In genomic region chr2:240455719-240456606, GRCh38 we compare ENCODE assay signal across 13 cellular contexts. TPM values are rescaled to one million over a fixed set of nuclear protein-coding genes. Genes with fewer than 3 reads are reported as not detected.
DNase-seq lines count a peak whose midpoint lies in the region; ATAC-seq and TF ChIP-seq lines count a peak whose summit lies in the region.
"Had no signal": no experiment of that assay in that cellular context is flagged by ENCODE, and none has a peak within 500 bp of the region (broad histone marks: within the 10 kb centered on the region; RNA-seq: fewer than 3 reads in every experiment).

No MANE protein-coding gene starts in this region.

- H3K27me3 Mint-ChIP-seq in glutamatergic neuron (ENCODE audit: unreplicated experiment) = peaks cover 27% of the 10 kb centered on the region
- H3K27me3 Mint-ChIP-seq in nephron (ENCODE audit: low read depth) = peaks cover 20% of the 10 kb centered on the region

- peaks cover 13% of the 10 kb centered on the region for H3K9me3 Mint-ChIP-seq in glutamatergic neuron (ENCODE audit: unreplicated experiment)
- no peaks in the 10 kb centered on the region for H3K9me3 Mint-ChIP-seq in nephron
- H3K9me3 Mint-ChIP-seq: activated CD4-positive, alpha-beta memory T cell treated with anti-CD3 and anti-CD28 coated beads for 36 hours; natural killer cell had no signal

- H3K27me3 ChIP-seq in right atrium auricular region = no peaks in the 10 kb centered on the region

- no peaks in the 10 kb centered on the region for H3K9me3 ChIP-seq in right atrium auricular region

- intact Hi-C loops in Right ventricle myocardium inferior (cut with DNase I) = no loop called here

- peaks cover 0 to 52% of the 10 kb centered on the region in 2 donors for H3K4me1 ChIP-seq in right atrium auricular region

- ATAC-seq in Right ventricle myocardium inferior = no peak
- no peak for ATAC-seq in GM21619 (IDR thresholded peaks at IDR 0.05; ENCODE audit: unreplicated experiment)
- ATAC-seq: natural killer cell had no signal

- H3K4me1 Mint-ChIP-seq in glutamatergic neuron (ENCODE audit: low read depth, unreplicated experiment) (peaks cover 8% of the 10 kb centered on the region), nephron (peaks cover 29% of the 10 kb centered on the region)

- peak; percentile 62 for DNase-seq in Right ventricle myocardium inferior (ENCODE audit: missing footprints)
- DNase-seq in right atrium auricular region (ENCODE audit: low spot score) = no peak
- DNase-seq in glutamatergic neuron = peak; percentile 65
- DNase-seq in GM20000 (ENCODE audit: low spot score) = no peak
- DNase-seq in T-helper 2 cell = no peak
- no peak for DNase-seq in occipital lobe (lab: John Stamatoyannopoulos, UW)
- DNase-seq: activated CD4-positive, alpha-beta memory T cell treated with anti-CD3 and anti-CD28 coated beads for 36 hours; activated effector memory CD4-positive, alpha-beta T cell treated with anti-CD3 and anti-CD28 coated beads, Interleukin-2, amount 50 U/mL, for 16 hours; central memory CD4-positive, alpha-beta T cell; natural killer cell; small intestine had no signal

- H3K27ac Mint-ChIP-seq in glutamatergic neuron (ENCODE audit: unreplicated experiment) (no peak overlapping the region), nephron (no peak overlapping the region)
- H3K27ac Mint-ChIP-seq: activated CD4-positive, alpha-beta memory T cell treated with anti-CD3 and anti-CD28 coated beads for 36 hours; natural killer cell had no signal

- H3K36me3 Mint-ChIP-seq in glutamatergic neuron (ENCODE audit: unreplicated experiment) = no peaks in the 10 kb centered on the region
- H3K36me3 Mint-ChIP-seq in nephron (ENCODE audit: low read depth) = no peaks in the 10 kb centered on the region
- H3K36me3 Mint-ChIP-seq: activated CD4-positive, alpha-beta memory T cell treated with anti-CD3 and anti-CD28 coated beads for 36 hours; natural killer cell had no signal

- H3K27ac ChIP-seq in right atrium auricular region = no peak overlapping the region

- peak overlapping the region in 1 of 2 donors; percentile 7 for H3K4me3 ChIP-seq in right atrium auricular region

- TF ChIP-seq CTCF in right atrium auricular region (IDR thresholded peaks at IDR 0.05) (no peak), glutamatergic neuron (IDR thresholded peaks at IDR 0.05; ENCODE audit: partially characterized antibody, unreplicated experiment) (no peak), nephron (IDR thresholded peaks at IDR 0.05; ENCODE audit: unreplicated experiment in 3 of 3) (no peak), GM20000 (IDR thresholded peaks at IDR 0.05; ENCODE audit: extremely low read depth, missing control alignments) (no peak)

- peak overlapping the region; percentile 67 for H3K4me3 Mint-ChIP-seq in glutamatergic neuron (ENCODE audit: unreplicated experiment)
- peak overlapping the region; percentile 24 to 61 (median 53) for H3K4me3 Mint-ChIP-seq in nephron
- H3K4me3 Mint-ChIP-seq: activated CD4-positive, alpha-beta memory T cell treated with anti-CD3 and anti-CD28 coated beads for 36 hours had no signal

- no peaks in the 10 kb centered on the region for H3K36me3 ChIP-seq in right atrium auricular region

RNA-seq across cellular contexts. Expression of gene GPC1, which starts 20.5 kb away (rescaled TPM):
- total RNA-seq in Right ventricle myocardium inferior (182 TPM), right atrium auricular region (100 to 1,000 TPM in 1 of 2 donors, 10 to 100 TPM in 1; 77.4 to 103 TPM), glutamatergic neuron (ENCODE audit: unreplicated experiment) (155 TPM), occipital lobe (37.3 TPM)

Comparison
In these comparisons a context has a peak if more than half of its experiments do, and no peak if none do; other contexts are left out.
1. DNase-seq: peak in Right ventricle myocardium inferior (single experiment) and glutamatergic neuron (single experiment); none in right atrium auricular region (single experiment), GM20000 (single experiment), T-helper 2 cell (0 of 5) and occipital lobe (single experiment).